ENCODE assay signal across 1 cellular context in genomic region chr7:98640375-98640774, GRCh38.
TF ChIP-seq lines count a peak whose summit lies in the region.

No MANE protein-coding gene starts in this region.

TF ChIP-seq in GM23338, 12 proteins besides CTCF, POLR2A, EP300 and RAD21 (continued from another document):
- TF ChIP-seq ZNF462 (CRISPR knock-in tag; IDR thresholded peaks at IDR 0.05) (no peak), NANOG (IDR thresholded peaks at IDR 0.05; ENCODE audit: borderline replicate concordance) (no peak), ZNF114 (CRISPR knock-in tag; IDR thresholded peaks at IDR 0.05) (no peak), ZNF331 (CRISPR knock-in tag; IDR thresholded peaks at IDR 0.05; ENCODE audit: low read depth) (no peak), JUNB (IDR thresholded peaks at IDR 0.05; ENCODE audit: unreplicated experiment) (no peak), EZH2 (IDR thresholded peaks at IDR 0.05; ENCODE audit: low read depth, unreplicated experiment) (no peak), STAT1 (IDR thresholded peaks at IDR 0.05; ENCODE audit: unreplicated experiment) (no peak), CREB1 (CRISPR knock-in tag; IDR thresholded peaks at IDR 0.05; ENCODE audit: low read depth) (no peak), REST (IDR thresholded peaks at IDR 0.05; ENCODE audit: unreplicated experiment) (no peak)
